In genomic region chr17:61444075-61444474, GRCh38 we compare ENCODE assay signal across 25 cellular contexts. TPM values are rescaled to one million over a fixed set of nuclear protein-coding genes. Genes with fewer than 3 reads are reported as not detected.
"Had no signal": no experiment of that assay in that cellular context is flagged by ENCODE, and none has a peak within 500 bp of the region (broad histone marks: within the 10 kb centered on the region; RNA-seq: fewer than 3 reads in every experiment).

No MANE protein-coding gene starts in this region.

- H3K27ac ChIP-seq: coronary artery, sigmoid colon, thoracic aorta, upper lobe of left lung had no signal

- FAIRE-seq: bronchial epithelial cell, endometrium had no signal

- DNase-seq: activated B cell treated with CpG ODN at 0.5 μM for 24 hours; activated CD4-positive, alpha-beta T cell treated with anti-CD3 and anti-CD28 coated beads for 36 hours; activated CD4-positive, alpha-beta T cell treated with anti-CD3 and anti-CD28 coated beads, Interleukin-2, amount 50 U/mL, for 48 hours; activated CD8-positive, alpha-beta memory T cell treated with anti-CD3 and anti-CD28 coated beads, Interleukin-2, amount 50 U/mL, for 48 hours; activated naive CD4-positive, alpha-beta T cell treated with anti-CD3 and anti-CD28 coated beads for 36 hours; activated naive CD8-positive, alpha-beta T cell treated with anti-CD3 and anti-CD28 coated beads, Interleukin-2, amount 10 ng/mL, durations not matched to agents 7 days and 5 days; activated T-cell treated with anti-CD3 and anti-CD28 coated beads, Interleukin-2, amount 50 U/mL, for 48 hours; amniotic stem cell; cerebellar nuclear complex; erythroblast; foreskin melanocyte; glutamatergic neuron; hippocampal formation; sigmoid colon; stimulated activated CD4-positive, alpha-beta T cell treated with anti-CD3 and anti-CD28 coated beads, Interleukin-2, amount 100 ng/mL, for 48 hours; stimulated activated CD8-positive, alpha-beta memory T cell treated with anti-CD3 and anti-CD28 coated beads, Interleukin-4, amount 100 ng/mL, for 48 hours; stimulated activated naive B cell treated with anti-CD40 and anti-IgM and Interleukin-4, amounts not matched to agents 10 μg/mL and 1 μg/mL and 100 μg/mL, for 72 hours had no signal

- H3K36me3 ChIP-seq: sigmoid colon, thoracic aorta, upper lobe of left lung had no signal

- ATAC-seq: activated CD4-positive, alpha-beta T cell treated with anti-CD3 and anti-CD28 coated beads for 36 hours; stimulated activated naive B cell treated with anti-CD40 and anti-IgM and Interleukin-4, amounts not matched to agents 10 μg/mL and 1 μg/mL and 100 μg/mL, for 72 hours had no signal

- H3K9me3 ChIP-seq: sigmoid colon, thoracic aorta, upper lobe of left lung had no signal

- H3K27me3 ChIP-seq: upper lobe of left lung had no signal

- H3K4me3 ChIP-seq: coronary artery, sigmoid colon, thoracic aorta, upper lobe of left lung had no signal

- H3K4me1 ChIP-seq: sigmoid colon, upper lobe of left lung had no signal

RNA-seq across cellular contexts. Expression of gene TBX4, which starts 8.1 kb away (rescaled TPM):
- total RNA-seq: activated B cell treated with CpG ODN at 0.5 μM for 24 hours; activated CD4-positive, alpha-beta T cell treated with anti-CD3 and anti-CD28 coated beads for 36 hours; activated CD8-positive, alpha-beta memory T cell treated with anti-CD3 and anti-CD28 coated beads for 36 hours; activated naive CD4-positive, alpha-beta T cell treated with anti-CD3 and anti-CD28 coated beads for 36 hours; activated naive CD8-positive, alpha-beta T cell treated with anti-CD3 and anti-CD28 coated beads, Interleukin-2, amount 10 ng/mL, durations not matched to agents 7 days and 5 days; bronchial epithelial cell; liver; sigmoid colon; T-helper 1 cell treated with Interleukin-12 subunit alpha and Interleukin-12 subunit beta and Interleukin-4 antibody, amounts not matched to agents 30 ng/mL and 1 ng/mL, for 36 hours; thoracic aorta had no signal
- polyA plus RNA-seq: liver, sigmoid colon had no signal

RNA-seq across cellular contexts. Expression of gene TBX2, which starts 44.4 kb away (rescaled TPM):
- total RNA-seq: activated B cell treated with CpG ODN at 0.5 μM for 24 hours; activated CD4-positive, alpha-beta T cell treated with anti-CD3 and anti-CD28 coated beads for 36 hours; activated CD8-positive, alpha-beta memory T cell treated with anti-CD3 and anti-CD28 coated beads for 36 hours; activated naive CD4-positive, alpha-beta T cell treated with anti-CD3 and anti-CD28 coated beads for 36 hours; activated naive CD8-positive, alpha-beta T cell treated with anti-CD3 and anti-CD28 coated beads, Interleukin-2, amount 10 ng/mL, durations not matched to agents 7 days and 5 days; T-helper 1 cell treated with Interleukin-12 subunit alpha and Interleukin-12 subunit beta and Interleukin-4 antibody, amounts not matched to agents 30 ng/mL and 1 ng/mL, for 36 hours had no signal
